Comparison of ENCODE assay signal across 29 cellular contexts in genomic region chr16:6889106-6889505, GRCh38.
"Had no signal": no experiment of that assay in that cellular context is flagged by ENCODE, and none has a peak within 500 bp of the region (broad histone marks: within the 10 kb centered on the region; RNA-seq: fewer than 3 reads in every experiment).

No MANE protein-coding gene starts in this region.

- H3K27ac ChIP-seq: left ventricle myocardium inferior, pancreas, prostate gland, skin epidermis, stomach, testis, tibial artery, upper lobe of right lung had no signal

- H3K9me3 ChIP-seq: left ventricle myocardium inferior, pancreas, prostate gland, stomach, testis, tibial artery, upper lobe of right lung had no signal

- H3K4me3 ChIP-seq: left ventricle myocardium inferior, lung, pancreas, prostate gland, skin epidermis, stomach, testis, tibial artery, upper lobe of right lung had no signal

- H3K27me3 ChIP-seq: pancreas, stomach, testis, tibial artery, upper lobe of right lung had no signal

- DNase-seq: hypothalamus; immature natural killer cell; kidney; left colon; left ventricle myocardium inferior; mesendoderm; naive B cell; natural killer cell; nucleus accumbens; pancreas; posterior cingulate gyrus; retina; right cardiac atrium; stimulated activated CD4-positive, alpha-beta T cell treated with anti-CD3 and anti-CD28 coated beads, Interleukin-12 subunit alpha, Interleukin-12 subunit beta, amount 100 ng/mL, for 4 hours; stimulated activated CD4-positive, alpha-beta T cell treated with anti-CD3 and anti-CD28 coated beads, Interleukin-15, amount 100 ng/mL, for 24 hours; stimulated activated CD4-positive, alpha-beta T cell treated with anti-CD3 and anti-CD28 coated beads, Interleukin-2, amount 100 ng/mL, for 24 hours; stimulated activated CD4-positive, alpha-beta T cell treated with anti-CD3 and anti-CD28 coated beads, Interleukin-4, amount 100 ng/mL, for 1 hour; stimulated activated naive B cell treated with anti-CD40 and anti-IgM and Interleukin-4, amounts not matched to agents 10 μg/mL and 1 μg/mL and 100 μg/mL, for 72 hours; stimulated activated naive CD8-positive, alpha-beta T cell treated with anti-CD3 and anti-CD28 coated beads, Interleukin-15, Interleukin-2, amounts not matched to agents 100 U/mL and 50 U/mL, for 24 hours; stomach; testis; tibial artery; trophoblast cell; upper lobe of right lung had no signal

- FAIRE-seq: islet of Langerhans, kidney, pancreas, urothelium cell line had no signal

- H3K36me3 ChIP-seq: left ventricle myocardium inferior, pancreas, prostate gland, stomach, tibial artery, upper lobe of right lung had no signal

- H3K4me1 ChIP-seq: left ventricle myocardium inferior, pancreas, prostate gland, stomach, testis, tibial artery, upper lobe of right lung had no signal
